ENCODE assay signal across 1 cellular context in the genomic region with DNA sequence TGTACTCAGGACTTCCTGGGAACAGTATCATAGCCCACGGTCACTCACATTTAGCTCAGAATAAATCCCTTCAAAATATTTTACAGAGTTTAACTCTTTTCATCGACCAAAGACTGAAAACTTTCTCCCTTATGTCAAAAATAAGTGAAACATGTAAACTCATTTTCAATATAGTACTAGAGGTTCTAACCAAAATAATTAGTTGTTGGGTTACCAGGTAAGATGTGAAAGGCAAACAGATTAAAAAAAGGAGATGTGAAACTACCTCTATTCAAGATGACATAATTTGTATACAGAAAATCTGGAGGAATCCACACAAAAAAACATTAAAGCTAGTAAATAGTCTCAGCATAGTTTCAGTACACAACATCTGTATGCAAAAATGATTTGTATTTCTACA.
TF ChIP-seq lines count a peak whose summit lies in the region.

No MANE protein-coding gene starts in this region.

TF ChIP-seq in K562, 482 proteins besides CTCF, POLR2A, EP300 and RAD21 (continued from another document):
- TF ChIP-seq, protein P1, sequence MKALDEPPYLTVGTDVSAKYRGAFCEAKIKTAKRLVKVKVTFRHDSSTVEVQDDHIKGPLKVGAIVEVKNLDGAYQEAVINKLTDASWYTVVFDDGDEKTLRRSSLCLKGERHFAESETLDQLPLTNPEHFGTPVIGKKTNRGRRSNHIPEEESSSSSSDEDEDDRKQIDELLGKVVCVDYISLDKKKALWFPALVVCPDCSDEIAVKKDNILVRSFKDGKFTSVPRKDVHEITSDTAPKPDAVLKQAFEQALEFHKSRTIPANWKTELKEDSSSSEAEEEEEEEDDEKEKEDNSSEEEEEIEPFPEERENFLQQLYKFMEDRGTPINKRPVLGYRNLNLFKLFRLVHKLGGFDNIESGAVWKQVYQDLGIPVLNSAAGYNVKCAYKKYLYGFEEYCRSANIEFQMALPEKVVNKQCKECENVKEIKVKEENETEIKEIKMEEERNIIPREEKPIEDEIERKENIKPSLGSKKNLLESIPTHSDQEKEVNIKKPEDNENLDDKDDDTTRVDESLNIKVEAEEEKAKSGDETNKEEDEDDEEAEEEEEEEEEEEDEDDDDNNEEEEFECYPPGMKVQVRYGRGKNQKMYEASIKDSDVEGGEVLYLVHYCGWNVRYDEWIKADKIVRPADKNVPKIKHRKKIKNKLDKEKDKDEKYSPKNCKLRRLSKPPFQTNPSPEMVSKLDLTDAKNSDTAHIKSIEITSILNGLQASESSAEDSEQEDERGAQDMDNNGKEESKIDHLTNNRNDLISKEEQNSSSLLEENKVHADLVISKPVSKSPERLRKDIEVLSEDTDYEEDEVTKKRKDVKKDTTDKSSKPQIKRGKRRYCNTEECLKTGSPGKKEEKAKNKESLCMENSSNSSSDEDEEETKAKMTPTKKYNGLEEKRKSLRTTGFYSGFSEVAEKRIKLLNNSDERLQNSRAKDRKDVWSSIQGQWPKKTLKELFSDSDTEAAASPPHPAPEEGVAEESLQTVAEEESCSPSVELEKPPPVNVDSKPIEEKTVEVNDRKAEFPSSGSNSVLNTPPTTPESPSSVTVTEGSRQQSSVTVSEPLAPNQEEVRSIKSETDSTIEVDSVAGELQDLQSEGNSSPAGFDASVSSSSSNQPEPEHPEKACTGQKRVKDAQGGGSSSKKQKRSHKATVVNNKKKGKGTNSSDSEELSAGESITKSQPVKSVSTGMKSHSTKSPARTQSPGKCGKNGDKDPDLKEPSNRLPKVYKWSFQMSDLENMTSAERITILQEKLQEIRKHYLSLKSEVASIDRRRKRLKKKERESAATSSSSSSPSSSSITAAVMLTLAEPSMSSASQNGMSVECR (CRISPR knock-in tag; IDR thresholded peaks at IDR 0.05) = no peak
- TF ChIP-seq, protein P2, sequence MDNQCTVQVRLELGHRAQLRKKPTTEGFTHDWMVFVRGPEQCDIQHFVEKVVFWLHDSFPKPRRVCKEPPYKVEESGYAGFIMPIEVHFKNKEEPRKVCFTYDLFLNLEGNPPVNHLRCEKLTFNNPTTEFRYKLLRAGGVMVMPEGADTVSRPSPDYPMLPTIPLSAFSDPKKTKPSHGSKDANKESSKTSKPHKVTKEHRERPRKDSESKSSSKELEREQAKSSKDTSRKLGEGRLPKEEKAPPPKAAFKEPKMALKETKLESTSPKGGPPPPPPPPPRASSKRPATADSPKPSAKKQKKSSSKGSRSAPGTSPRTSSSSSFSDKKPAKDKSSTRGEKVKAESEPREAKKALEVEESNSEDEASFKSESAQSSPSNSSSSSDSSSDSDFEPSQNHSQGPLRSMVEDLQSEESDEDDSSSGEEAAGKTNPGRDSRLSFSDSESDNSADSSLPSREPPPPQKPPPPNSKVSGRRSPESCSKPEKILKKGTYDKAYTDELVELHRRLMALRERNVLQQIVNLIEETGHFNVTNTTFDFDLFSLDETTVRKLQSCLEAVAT (IDR thresholded peaks at IDR 0.05) = no peak
- TF ChIP-seq, protein P3, sequence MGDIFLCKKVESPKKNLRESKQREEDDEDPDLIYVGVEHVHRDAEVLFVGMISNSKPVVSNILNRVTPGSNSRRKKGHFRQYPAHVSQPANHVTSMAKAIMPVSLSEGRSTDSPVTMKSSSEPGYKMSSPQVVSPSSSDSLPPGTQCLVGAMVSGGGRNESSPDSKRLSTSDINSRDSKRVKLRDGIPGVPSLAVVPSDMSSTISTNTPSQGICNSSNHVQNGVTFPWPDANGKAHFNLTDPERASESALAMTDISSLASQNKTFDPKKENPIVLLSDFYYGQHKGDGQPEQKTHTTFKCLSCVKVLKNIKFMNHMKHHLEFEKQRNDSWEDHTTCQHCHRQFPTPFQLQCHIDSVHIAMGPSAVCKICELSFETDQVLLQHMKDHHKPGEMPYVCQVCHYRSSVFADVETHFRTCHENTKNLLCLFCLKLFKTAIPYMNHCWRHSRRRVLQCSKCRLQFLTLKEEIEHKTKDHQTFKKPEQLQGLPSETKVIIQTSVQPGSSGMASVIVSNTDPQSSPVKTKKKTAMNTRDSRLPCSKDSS (IDR thresholded peaks at IDR 0.05; ENCODE audit: low read depth, partially characterized antibody) = no peak
- TF ChIP-seq ZNF445 (CRISPR knock-in tag; IDR thresholded peaks at IDR 0.05; ENCODE audit: low read depth) (no peak), ZNF77 (CRISPR knock-in tag; IDR thresholded peaks at IDR 0.05) (no peak), TAF9B (IDR thresholded peaks at IDR 0.05; ENCODE audit: partially characterized antibody) (no peak), CEBPB (tag; IDR thresholded peaks at IDR 0.05) (no peak), ZNF696 (CRISPR knock-in tag; conservative IDR thresholded peaks at IDR 0.05) (0 out of 2 replicates have a peak, but pooled peaks have one; percentile 10), ZNF197 (CRISPR knock-in tag; IDR thresholded peaks at IDR 0.05; ENCODE audit: low read depth) (no peak), SMAD3 (CRISPR knock-in tag; conservative IDR thresholded peaks at IDR 0.05) (0 out of 2 replicates have a peak, but pooled peaks have one; percentile 37), ZC3H8 (IDR thresholded peaks at IDR 0.05) (no peak), SIRT6 (IDR thresholded peaks at IDR 0.05; ENCODE audit: low read depth, low read length) (no peak), PHF8 (IDR thresholded peaks at IDR 0.05; ENCODE audit: borderline replicate concordance, low read length) (no peak)
- TF ChIP-seq, protein P4, sequence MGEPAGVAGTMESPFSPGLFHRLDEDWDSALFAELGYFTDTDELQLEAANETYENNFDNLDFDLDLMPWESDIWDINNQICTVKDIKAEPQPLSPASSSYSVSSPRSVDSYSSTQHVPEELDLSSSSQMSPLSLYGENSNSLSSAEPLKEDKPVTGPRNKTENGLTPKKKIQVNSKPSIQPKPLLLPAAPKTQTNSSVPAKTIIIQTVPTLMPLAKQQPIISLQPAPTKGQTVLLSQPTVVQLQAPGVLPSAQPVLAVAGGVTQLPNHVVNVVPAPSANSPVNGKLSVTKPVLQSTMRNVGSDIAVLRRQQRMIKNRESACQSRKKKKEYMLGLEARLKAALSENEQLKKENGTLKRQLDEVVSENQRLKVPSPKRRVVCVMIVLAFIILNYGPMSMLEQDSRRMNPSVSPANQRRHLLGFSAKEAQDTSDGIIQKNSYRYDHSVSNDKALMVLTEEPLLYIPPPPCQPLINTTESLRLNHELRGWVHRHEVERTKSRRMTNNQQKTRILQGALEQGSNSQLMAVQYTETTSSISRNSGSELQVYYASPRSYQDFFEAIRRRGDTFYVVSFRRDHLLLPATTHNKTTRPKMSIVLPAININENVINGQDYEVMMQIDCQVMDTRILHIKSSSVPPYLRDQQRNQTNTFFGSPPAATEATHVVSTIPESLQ (CRISPR knock-in tag; IDR thresholded peaks at IDR 0.05) = no peak
- TF ChIP-seq, protein P5, sequence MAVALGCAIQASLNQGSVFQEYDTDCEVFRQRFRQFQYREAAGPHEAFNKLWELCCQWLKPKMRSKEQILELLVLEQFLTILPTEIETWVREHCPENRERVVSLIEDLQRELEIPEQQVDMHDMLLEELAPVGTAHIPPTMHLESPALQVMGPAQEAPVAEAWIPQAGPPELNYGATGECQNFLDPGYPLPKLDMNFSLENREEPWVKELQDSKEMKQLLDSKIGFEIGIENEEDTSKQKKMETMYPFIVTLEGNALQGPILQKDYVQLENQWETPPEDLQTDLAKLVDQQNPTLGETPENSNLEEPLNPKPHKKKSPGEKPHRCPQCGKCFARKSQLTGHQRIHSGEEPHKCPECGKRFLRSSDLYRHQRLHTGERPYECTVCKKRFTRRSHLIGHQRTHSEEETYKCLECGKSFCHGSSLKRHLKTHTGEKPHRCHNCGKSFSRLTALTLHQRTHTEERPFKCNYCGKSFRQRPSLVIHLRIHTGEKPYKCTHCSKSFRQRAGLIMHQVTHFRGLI (CRISPR knock-in tag; IDR thresholded peaks at IDR 0.05) = peak; percentile 27; the same call in 1 of the 2 replicates
- TF ChIP-seq, protein P6, sequence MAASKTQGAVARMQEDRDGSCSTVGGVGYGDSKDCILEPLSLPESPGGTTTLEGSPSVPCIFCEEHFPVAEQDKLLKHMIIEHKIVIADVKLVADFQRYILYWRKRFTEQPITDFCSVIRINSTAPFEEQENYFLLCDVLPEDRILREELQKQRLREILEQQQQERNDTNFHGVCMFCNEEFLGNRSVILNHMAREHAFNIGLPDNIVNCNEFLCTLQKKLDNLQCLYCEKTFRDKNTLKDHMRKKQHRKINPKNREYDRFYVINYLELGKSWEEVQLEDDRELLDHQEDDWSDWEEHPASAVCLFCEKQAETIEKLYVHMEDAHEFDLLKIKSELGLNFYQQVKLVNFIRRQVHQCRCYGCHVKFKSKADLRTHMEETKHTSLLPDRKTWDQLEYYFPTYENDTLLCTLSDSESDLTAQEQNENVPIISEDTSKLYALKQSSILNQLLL (CRISPR knock-in tag; IDR thresholded peaks at IDR 0.05; ENCODE audit: borderline replicate concordance) = 0 out of 2 replicates have a peak, but pooled peaks have one; percentile 43
- TF ChIP-seq, protein P7, sequence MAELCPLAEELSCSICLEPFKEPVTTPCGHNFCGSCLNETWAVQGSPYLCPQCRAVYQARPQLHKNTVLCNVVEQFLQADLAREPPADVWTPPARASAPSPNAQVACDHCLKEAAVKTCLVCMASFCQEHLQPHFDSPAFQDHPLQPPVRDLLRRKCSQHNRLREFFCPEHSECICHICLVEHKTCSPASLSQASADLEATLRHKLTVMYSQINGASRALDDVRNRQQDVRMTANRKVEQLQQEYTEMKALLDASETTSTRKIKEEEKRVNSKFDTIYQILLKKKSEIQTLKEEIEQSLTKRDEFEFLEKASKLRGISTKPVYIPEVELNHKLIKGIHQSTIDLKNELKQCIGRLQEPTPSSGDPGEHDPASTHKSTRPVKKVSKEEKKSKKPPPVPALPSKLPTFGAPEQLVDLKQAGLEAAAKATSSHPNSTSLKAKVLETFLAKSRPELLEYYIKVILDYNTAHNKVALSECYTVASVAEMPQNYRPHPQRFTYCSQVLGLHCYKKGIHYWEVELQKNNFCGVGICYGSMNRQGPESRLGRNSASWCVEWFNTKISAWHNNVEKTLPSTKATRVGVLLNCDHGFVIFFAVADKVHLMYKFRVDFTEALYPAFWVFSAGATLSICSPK (IDR thresholded peaks at IDR 0.05; ENCODE audit: borderline replicate concordance) = no peak
